ENCODE assay signal across 8 cellular contexts in genomic region chr5:143002459-143003327, GRCh38.
DNase-seq lines count a peak whose midpoint lies in the region; TF ChIP-seq lines count a peak whose summit lies in the region.

No MANE protein-coding gene starts in this region.

- peaks cover 11% of the 10 kb centered on the region for H3K4me1 ChIP-seq in H9 (ENCODE audit: insufficient read depth, low read length)

- H3K79me2 ChIP-seq in H9 (ENCODE audit: insufficient read depth, low read length): no peaks in the 10 kb centered on the region

- no peak overlapping the region for H2BK120ac ChIP-seq in H9 (ENCODE audit: low read depth, low read length, poor library complexity, severe bottlenecking)

- H4K20me1 ChIP-seq in H9 (ENCODE audit: control insufficient read depth, insufficient read depth, insufficient read length): no peaks in the 10 kb centered on the region

- no peak overlapping the region for H3K56ac ChIP-seq in H9 (ENCODE audit: insufficient read length, low read depth, low read length)

- no peak overlapping the region for H4K8ac ChIP-seq in H9 (replicated peaks; ENCODE audit: insufficient read length, low read depth, low read length)

- peak overlapping the region in 1 of 3 experiments; percentile 19; a peak in 4 of 7 replicates for H3K27ac Mint-ChIP-seq in H9

- no peak overlapping the region for H3K4me3 ChIP-seq in LNCaP clone FGC (ENCODE audit: low read depth, low read length)
- no peak overlapping the region for H3K4me3 ChIP-seq in WI38 (ENCODE audit: low read depth, low read length)

- no peak overlapping the region for H4K91ac ChIP-seq in H9 (ENCODE audit: insufficient read length, low read depth, low read length)

- no peak overlapping the region for H3K18ac ChIP-seq in H9 (ENCODE audit: insufficient read length, low read depth, low read length)

- no peak overlapping the region for H3K23ac ChIP-seq in H9 (ENCODE audit: insufficient read length, low read depth, low read length)

- H3K27ac ChIP-seq in H9 (ENCODE audit: insufficient read length, low read depth, low read length): no peak overlapping the region
- peak overlapping the region; percentile 65 for H3K27ac ChIP-seq in substantia nigra (ENCODE audit: low read depth, low read length, poor library complexity, severe bottlenecking)

- H3K36me3 Mint-ChIP-seq in H9 (ENCODE audit: insufficient read depth in 1 of 3, low read depth in 3 of 3): no peaks in the 10 kb centered on the region

- no peak overlapping the region for H3K4me3 Mint-ChIP-seq in H9

- H2BK20ac ChIP-seq in H9 (ENCODE audit: low read depth, low read length, poor library complexity, severe bottlenecking): no peak overlapping the region

- no peaks in the 10 kb centered on the region for H3K9me3 Mint-ChIP-seq in H9

- no peaks in the 10 kb centered on the region for H3K79me1 ChIP-seq in H9 (ENCODE audit: insufficient read depth, low read depth, low read length, poor library complexity, severe bottlenecking)

- WGBS in H9 (ENCODE audit: extremely low coverage, insufficient read length, low lambda C conversion rate): no CpG with 5 or more reads among the region's 7 CpGs

- no peak overlapping the region for H2AK5ac ChIP-seq in H9 (ENCODE audit: insufficient read length, low read length)

- H2BK5ac ChIP-seq in H9 (ENCODE audit: insufficient read length, low read length): no peak overlapping the region

- H3K4me2 ChIP-seq in H9 (ENCODE audit: insufficient read depth, insufficient read length, low read length): no peak overlapping the region

- TF ChIP-seq CTCF in H9 (conservative IDR thresholded peaks at IDR 0.05): peak; percentile 76
- TF ChIP-seq CTCF in LNCaP clone FGC (IDR thresholded peaks at IDR 0.05; ENCODE audit: control insufficient read depth, extremely low read depth, insufficient read depth): peak; percentile 72
- peak; percentile 50 for TF ChIP-seq CTCF in WI38 (IDR thresholded peaks at IDR 0.05; ENCODE audit: low read depth, low read length)

- no peak overlapping the region for H3K4ac ChIP-seq in H9 (ENCODE audit: low read depth, low read length)

- no peaks in the 10 kb centered on the region for H3K23me2 ChIP-seq in H9 (ENCODE audit: insufficient read length, low read depth, low read length, poor library complexity, severe bottlenecking)

- H3K9me3 ChIP-seq in H9 (ENCODE audit: control insufficient read depth, low read depth, low read length): no peaks in the 10 kb centered on the region

- no peak overlapping the region for H2BK12ac ChIP-seq in H9 (ENCODE audit: insufficient read length, low read depth, low read length)

- H3K9ac ChIP-seq in H9 (ENCODE audit: extremely low read depth, insufficient read length, low read length): no peak overlapping the region

- peaks cover 13 to 19% of the 10 kb centered on the region in 2 experiments for H3K4me1 Mint-ChIP-seq in H9

- no peak overlapping the region for H4K5ac ChIP-seq in H9 (ENCODE audit: insufficient read length, low read depth, low read length)

- DNase-seq in NCI-H82 (lab: John Stamatoyannopoulos, UW): peak; percentile 57
- DNase-seq in NCI-H82 treated with DMSO at 0.1 percent for 48 hours (lab: John Stamatoyannopoulos, UW; ENCODE audit: unreplicated experiment): no peak
- DNase-seq in H9: no peak
- no peak for DNase-seq in LNCaP clone FGC (ENCODE audit: low read depth)
- DNase-seq in dermis blood vessel endothelial cell: peak; percentile 97
- peak; percentile 39 for DNase-seq in mucosa of gallbladder (ENCODE audit: low spot score)
- DNase-seq in substantia nigra (lab: John Stamatoyannopoulos, UW): peak in 2 of 49 donors; percentile 3 to 31

- no peak overlapping the region for H2BK15ac ChIP-seq in H9 (ENCODE audit: low read depth, low read length)

- no peak overlapping the region for H3K14ac ChIP-seq in H9 (ENCODE audit: insufficient read depth, low read length)

- H3K27me3 ChIP-seq in H9 (ENCODE audit: insufficient read depth, low read length): no peaks in the 10 kb centered on the region

- H3K27me3 Mint-ChIP-seq in H9 (ENCODE audit: low read depth): no peaks in the 10 kb centered on the region

- no peak overlapping the region for H2AFZ ChIP-seq in H9 (ENCODE audit: low read length)

- no peak overlapping the region for H3T11ph ChIP-seq in H9 (ENCODE audit: low read length)

Comparison
In these comparisons a context has a peak if more than half of its experiments do, and no peak if none do; other contexts are left out.
1. DNase-seq: peak in NCI-H82 (single experiment), dermis blood vessel endothelial cell (single experiment) and mucosa of gallbladder (single experiment); none in NCI-H82 treated with DMSO at 0.1 percent for 48 hours (single experiment), H9 (single experiment) and LNCaP clone FGC (single experiment).
2. Peak in every context shown above with its lines, with median percentiles within 50 percentile points of each other: CTCF ChIP-seq.